1 cellular context compared by ENCODE assay signal in genomic region chr7:45545105-45545710, GRCh38. TPM values are rescaled to one million over a fixed set of nuclear protein-coding genes. Genes with fewer than 3 reads are reported as not detected.
"Had no signal": no experiment of that assay in that cellular context is flagged by ENCODE, and none has a peak within 500 bp of the region (broad histone marks: within the 10 kb centered on the region; RNA-seq: fewer than 3 reads in every experiment).

No MANE protein-coding gene starts in this region.

RNA-seq across cellular contexts. Expression of gene ADCY1, which starts 29.0 kb away (rescaled TPM):
- total RNA-seq: SJCRH30 had no signal
